In the genomic region with DNA sequence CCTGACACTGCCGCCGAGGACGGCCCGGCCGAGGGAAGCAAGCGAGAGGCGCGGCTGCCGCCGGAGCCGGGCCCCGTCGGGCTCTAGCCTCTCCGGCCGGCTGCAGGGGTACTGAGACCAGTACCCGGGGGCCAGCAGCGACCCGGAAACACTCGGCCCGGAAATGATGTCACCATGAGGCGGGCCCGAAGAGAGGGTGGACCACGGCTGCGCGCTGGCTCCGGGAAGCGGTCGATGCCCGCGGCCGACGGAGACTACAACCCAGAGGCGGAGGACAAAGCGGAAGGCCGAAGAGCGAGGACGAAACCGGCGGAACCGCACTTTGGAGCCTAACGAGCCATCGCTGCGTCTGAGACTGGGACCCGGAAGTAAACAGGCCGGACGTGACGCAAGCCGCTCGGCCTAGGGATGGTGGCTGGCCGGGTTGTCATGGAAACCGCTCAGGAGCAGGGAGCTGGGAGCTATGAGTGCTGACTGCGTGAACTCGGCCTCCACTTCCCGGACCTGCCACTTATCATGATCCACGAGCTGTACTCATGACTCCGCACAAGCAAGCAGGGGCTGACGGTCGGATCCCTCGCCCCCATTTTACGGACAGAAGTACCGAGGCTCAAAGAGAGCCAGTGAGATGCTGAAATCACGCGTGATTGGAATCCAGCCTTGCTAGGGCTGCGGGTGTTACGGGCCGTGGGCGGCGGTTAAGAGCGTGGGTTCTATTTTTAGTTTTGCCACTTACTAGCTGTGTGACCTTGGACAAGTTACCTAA, we compare ENCODE assay signal across 8 cellular contexts. TPM values are rescaled to one million over a fixed set of nuclear protein-coding genes. Genes with fewer than 3 reads are reported as not detected.
A peak's percentile ranks its signal among the peaks of the same experiment; 100 is the strongest.
DNase-seq lines count a peak whose midpoint lies in the region; ATAC-seq, FAIRE-seq and TF ChIP-seq lines count a peak whose summit lies in the region.

A gene with protein sequence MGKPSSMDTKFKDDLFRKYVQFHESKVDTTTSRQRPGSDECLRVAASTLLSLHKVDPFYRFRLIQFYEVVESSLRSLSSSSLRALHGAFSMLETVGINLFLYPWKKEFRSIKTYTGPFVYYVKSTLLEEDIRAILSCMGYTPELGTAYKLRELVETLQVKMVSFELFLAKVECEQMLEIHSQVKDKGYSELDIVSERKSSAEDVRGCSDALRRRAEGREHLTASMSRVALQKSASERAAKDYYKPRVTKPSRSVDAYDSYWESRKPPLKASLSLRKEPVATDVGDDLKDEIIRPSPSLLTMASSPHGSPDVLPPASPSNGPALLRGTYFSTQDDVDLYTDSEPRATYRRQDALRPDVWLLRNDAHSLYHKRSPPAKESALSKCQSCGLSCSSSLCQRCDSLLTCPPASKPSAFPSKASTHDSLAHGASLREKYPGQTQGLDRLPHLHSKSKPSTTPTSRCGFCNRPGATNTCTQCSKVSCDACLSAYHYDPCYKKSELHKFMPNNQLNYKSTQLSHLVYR (minus strand): TSS at position 150 of the 766 bp plus-strand sequence. CDS start 7,039 bp downstream, outside the sequence.

- H2BK12ac ChIP-seq in H1 (ENCODE audit: low read depth, low read length), result peak within 1 kb of the TSS; percentile 100

- peak within 1 kb of the TSS; percentile 84 to 99 (median 95) for H3K9ac ChIP-seq in H1 (replicated peaks in 1 of 4; ENCODE audit: extremely low read depth in 1 of 4, low read depth in 3 of 4, low read length in 3 of 4)
- peak within 1 kb of the TSS; percentile 86 for H3K9ac ChIP-seq in mesendoderm (ENCODE audit: low read length)

- TF ChIP-seq CTCF in H1 (IDR thresholded peaks at IDR 0.05; ENCODE audit: control extremely low read depth in 1 of 3, insufficient read depth in 1 of 3, low read depth in 1 of 3, low read length in 3 of 3), result no peak

- H3K79me2 ChIP-seq in H1 (ENCODE audit: control insufficient read depth in 1 of 2, insufficient read depth in 2 of 2, low read length in 2 of 2) (peaks cover 4 to 41% of the 10 kb centered on the region in 2 experiments; a peak in 3 of 4 replicates), mesendoderm (ENCODE audit: control insufficient read depth, insufficient read depth, low read length) (peaks cover 29% of the 10 kb centered on the region)

- H3K23me2 ChIP-seq in H1 (ENCODE audit: low read depth, low read length), result peaks cover 8% of the 10 kb centered on the region

- H3K18ac ChIP-seq in H1 (ENCODE audit: extremely low read depth, low read length) (peak within 1 kb of the TSS; percentile 99), mesendoderm (ENCODE audit: low read length) (peak within 1 kb of the TSS; percentile 44)

- H3K36me3 ChIP-seq in H1 (ENCODE audit: control insufficient read depth in 2 of 4, insufficient read depth in 4 of 4, low read length in 3 of 4) (no peaks in the 10 kb centered on the region), mesendoderm (ENCODE audit: control insufficient read depth, insufficient read depth, low read length) (no peaks in the 10 kb centered on the region)

- H3K14ac ChIP-seq in H1 (ENCODE audit: insufficient read length), result no peak within 1 kb of the TSS

- no peak for TF ChIP-seq RAD21 in H1 (IDR thresholded peaks at IDR 0.05 in 1 of 2, conservative IDR thresholded peaks at IDR 0.05 in 1 of 2; ENCODE audit: low read depth in 2 of 2, low read length in 2 of 2)

- peak within 1 kb of the TSS; percentile 100 for H3K27ac ChIP-seq in H1 (ENCODE audit: low read depth, low read length)
- H3K27ac ChIP-seq in mesendoderm (ENCODE audit: low read depth, low read length), result peak within 1 kb of the TSS; percentile 41

- H2AK5ac ChIP-seq in H1 (ENCODE audit: low read depth, low read length), result no peak within 1 kb of the TSS
- H2AK5ac ChIP-seq in mesendoderm (ENCODE audit: low read length), result no peak within 1 kb of the TSS

- FAIRE-seq in H1 (lab: Jason Lieb, UNC), result no peak

- peak within 1 kb of the TSS; percentile 100 for H2AFZ ChIP-seq in H1 (ENCODE audit: low read length)

- peak within 1 kb of the TSS; percentile 99 for H2BK120ac ChIP-seq in H1 (replicated peaks; ENCODE audit: low read depth, low read length)
- peak within 1 kb of the TSS; percentile 74 for H2BK120ac ChIP-seq in mesendoderm (ENCODE audit: low read depth, low read length)

- peak within 1 kb of the TSS; percentile 99 for H4K91ac ChIP-seq in H1 (replicated peaks; ENCODE audit: insufficient read length, low read length)

- peaks cover 0 to 8% of the 10 kb centered on the region in 2 experiments for H4K20me1 ChIP-seq in H1 (replicated peaks in 1 of 2; ENCODE audit: control insufficient read depth in 1 of 2, insufficient read depth in 2 of 2, low read length in 2 of 2)

- H4K8ac ChIP-seq in H1 (ENCODE audit: extremely low read depth, insufficient read depth, low read length) (peak within 1 kb of the TSS; percentile 100), mesendoderm (ENCODE audit: low read depth, low read length) (no peak within 1 kb of the TSS)

- 1% methylated on average over 69 of the region's 69 CpGs; no CpG with 5 or more reads in 1 of the 2 experiments for WGBS in H1 (ENCODE audit: extremely low coverage in 1 of 2, insufficient coverage in 1 of 2, insufficient read length in 1 of 2, insufficient replicate concordance in 2 of 2, low coverage in 1 of 2, low lambda C conversion rate in 2 of 2, missing lambda C conversion rate in 1 of 2), 2 experiments
- WGBS in mesendoderm (ENCODE audit: extremely low coverage, insufficient coverage, low lambda C conversion rate), result no CpG with 5 or more reads among the region's 69 CpGs

- H3K79me1 ChIP-seq in H1 (ENCODE audit: low read depth, low read length) (peaks cover 9% of the 10 kb centered on the region), mesendoderm (ENCODE audit: low read length) (peaks cover 22% of the 10 kb centered on the region)

- POLR2A ChIA-PET in H1 (lab: Charles Lee; ENCODE audit: partially characterized antibody), result interaction anchor here (0.7 to 3.8 kb wide), 5 partner anchors 9 to 134 kb away, joined by 3 to 17 read pairs (median 4); no protein-coding TSS in a partner anchor

- H3K4me1 ChIP-seq in H1 (replicated peaks in 1 of 4; ENCODE audit: control insufficient read depth in 3 of 4, insufficient read depth in 4 of 4, low read length in 3 of 4), result peaks cover 0 to 6% (median 3%) of the 10 kb centered on the region in 4 experiments; a peak in 2 of 7 replicates
- no peaks in the 10 kb centered on the region for H3K4me1 ChIP-seq in mesendoderm (ENCODE audit: control insufficient read depth, low read depth, low read length)

- peak within 1 kb of the TSS; percentile 100 for H4K5ac ChIP-seq in H1 (ENCODE audit: insufficient read length, low read depth, low read length)
- H4K5ac ChIP-seq in mesendoderm (ENCODE audit: low read length), result peak within 1 kb of the TSS; percentile 85

- CTCF ChIA-PET in H1 (lab: Charles Lee; ENCODE audit: partially characterized antibody), result interaction anchor here (0.6 to 1.9 kb wide), 14 partner anchors 9 to 665 kb away, joined by 3 to 6 read pairs (median 3); no protein-coding TSS in a partner anchor

- H2BK15ac ChIP-seq in H1 (ENCODE audit: low read length) (0 out of 2 replicates have a peak within 1 kb of the TSS, but pooled peaks have one; percentile 88), mesendoderm (replicated peaks; ENCODE audit: low read depth) (no peak within 1 kb of the TSS)

- DNase-seq in CMK (ENCODE audit: low read depth) (peak; percentile 89), HS-5 (ENCODE audit: low read depth) (peak; percentile 100), NOMO-1 (lab: John Stamatoyannopoulos, UW; ENCODE audit: unreplicated experiment in 2 of 2) (peak; percentile 76 to 92), H1 (ENCODE audit: low read depth in 1 of 2, low spot score in 2 of 2) (peak; percentile 80 to 96), mesendoderm (peak; percentile 98)
- peak; percentile 83 to 91 for DNase-seq in activated CD8-positive, alpha-beta memory T cell treated with anti-CD3 and anti-CD28 coated beads for 4 hours (ENCODE audit: low read depth in 2 of 2)
- peak; percentile 84 for DNase-seq in stimulated activated CD8-positive, alpha-beta memory T cell treated with anti-CD3 and anti-CD28 coated beads, Interleukin-12 subunit alpha, Interleukin-12 subunit beta, amount 100 ng/mL, for 4 hours (ENCODE audit: low read depth)

- peak within 1 kb of the TSS; percentile 71 to 99 (median 96) for H3K4me3 ChIP-seq in H1 (ENCODE audit: extremely low read depth in 1 of 4, insufficient read depth in 2 of 4, low read depth in 3 of 4, low read length in 4 of 4)
- peak within 1 kb of the TSS; percentile 82 for H3K4me3 ChIP-seq in mesendoderm (ENCODE audit: low read length)

- peak; percentile 27 for ATAC-seq in GM19468 (IDR thresholded peaks at IDR 0.05; ENCODE audit: extremely low read depth, unreplicated experiment)

- peak within 1 kb of the TSS; percentile 57 to 99 for H3K4me2 ChIP-seq in H1 (ENCODE audit: insufficient read depth in 1 of 2, low read depth in 2 of 2, low read length in 2 of 2)
- H3K4me2 ChIP-seq in mesendoderm (ENCODE audit: low read length), result peak within 1 kb of the TSS; percentile 97

- peak in 1 of 2 experiments; percentile 55; a peak in 1 of 3 replicates for TF ChIP-seq POLR2A in H1 (IDR thresholded peaks at IDR 0.05; ENCODE audit: control extremely low read depth in 1 of 2, low read depth in 2 of 2, low read length in 2 of 2)

- H3K56ac ChIP-seq in H1 (replicated peaks; ENCODE audit: insufficient read length, low read depth, low read length), result peak within 1 kb of the TSS; percentile 93
- H3K56ac ChIP-seq in mesendoderm (ENCODE audit: low read length), result peak within 1 kb of the TSS; percentile 95

- H3K23ac ChIP-seq in H1 (ENCODE audit: insufficient read length) (no peak within 1 kb of the TSS), mesendoderm (ENCODE audit: low read length) (no peak within 1 kb of the TSS)

- no peak for TF ChIP-seq EP300 in H1 (IDR thresholded peaks at IDR 0.05; ENCODE audit: borderline replicate concordance in 1 of 2, low read depth in 2 of 2, low read length in 2 of 2)

- H3K27me3 ChIP-seq in H1 (replicated peaks in 1 of 4; ENCODE audit: control insufficient read depth in 3 of 4, extremely low read depth in 1 of 4, insufficient read depth in 3 of 4, low read length in 3 of 4) (no peaks in the 10 kb centered on the region), mesendoderm (ENCODE audit: insufficient read depth, low read length, poor library complexity) (no peaks in the 10 kb centered on the region)

- no peaks in the 10 kb centered on the region for H3K9me3 ChIP-seq in H1 (ENCODE audit: insufficient read depth in 2 of 2, low read depth in 1 of 2, low read length in 1 of 2)

- H3K4ac ChIP-seq in H1 (replicated peaks; ENCODE audit: insufficient read length, low read depth, low read length), result peak within 1 kb of the TSS; percentile 96
- peak within 1 kb of the TSS; percentile 89 for H3K4ac ChIP-seq in mesendoderm (ENCODE audit: low read depth, low read length)

- H2BK5ac ChIP-seq in H1 (ENCODE audit: low read depth, low read length) (peak within 1 kb of the TSS; percentile 100), mesendoderm (ENCODE audit: low read length) (peak within 1 kb of the TSS; percentile 99)

- peak within 1 kb of the TSS; percentile 89; the same call in 1 of the 2 replicates for H2BK20ac ChIP-seq in H1 (ENCODE audit: low read length)

RNA-seq across cellular contexts. Expression of the gene that starts here (rescaled TPM):
- total RNA-seq in H1 (2021; fragmentation: NEBNext Ultra II Directional; extraction: Animal tissue kit (Norgen Biotek cat#: 25700)), result 11.9 and 13.0 TPM in 2 replicates
- polyA plus RNA-seq in H1 (2011; rRNA removed), result 11.0 and 15.4 TPM in 2 replicates
- 6.4 TPM for polyA plus RNA-seq in H1 (2011; cell fraction: cytosol; rRNA removed)
- polyA plus RNA-seq in H1 (2011; cell fraction: nucleus; rRNA removed), result 7.7 TPM
- polyA plus RNA-seq in H1 (2012, experiment 1 of 2), result 10.4 to 11.7 TPM (median 11.1 TPM) in 4 replicates
- 12.2 TPM for polyA plus RNA-seq in H1 (2012, experiment 2 of 2)
- 10.6 TPM for polyA plus RNA-seq in H1 (2013, experiment 1 of 2)
- 10.6 TPM for polyA plus RNA-seq in H1 (2013, experiment 2 of 2)
- polyA minus RNA-seq in H1 (2011; rRNA and poly(A)+ RNA removed), result 6.1 and 8.1 TPM in 2 replicates
- polyA minus RNA-seq in H1 (2011; cell fraction: cytosol; rRNA and poly(A)+ RNA removed), result 6.4 TPM
- 6.7 TPM for polyA minus RNA-seq in H1 (2011; cell fraction: nucleus; rRNA and poly(A)+ RNA removed)
- polyA plus RNA-seq in mesendoderm (2013, experiment 1 of 2), result 10.0 TPM
- 9.6 TPM for polyA plus RNA-seq in mesendoderm (2013, experiment 2 of 2)

Comparison
In these comparisons a context has a peak if more than half of its experiments do, and no peak if none do; other contexts are left out.
1. Peak in every context shown above with its lines: DNase-seq, ATAC-seq, H3K4me3 ChIP-seq and H3K27ac ChIP-seq.